Comparison of ENCODE assay signal across 9 cellular contexts in genomic region chr19:13079542-13079986, GRCh38. TPM values are rescaled to one million over a fixed set of nuclear protein-coding genes. Genes with fewer than 3 reads are reported as not detected.
A peak's percentile ranks its signal among the peaks of the same experiment; 100 is the strongest.
DNase-seq lines count a peak whose midpoint lies in the region; ATAC-seq and TF ChIP-seq lines count a peak whose summit lies in the region.
"Had no signal": no experiment of that assay in that cellular context is flagged by ENCODE, and none has a peak within 500 bp of the region (broad histone marks: within the 10 kb centered on the region; RNA-seq: fewer than 3 reads in every experiment).

No MANE protein-coding gene starts in this region.

- no peak overlapping the region for H3K27ac Mint-ChIP-seq in stimulated activated memory B cell treated with anti-CD40 and anti-IgM and Interleukin-4, amounts not matched to agents 10 μg/mL and 1 μg/mL and 100 μg/mL, for 72 hours

- H3K9me3 ChIP-seq in tibial artery = no peaks in the 10 kb centered on the region

- no peaks in the 10 kb centered on the region for H3K27me3 ChIP-seq in tibial artery

- H3K4me1 Mint-ChIP-seq in stimulated activated memory B cell treated with anti-CD40 and anti-IgM and Interleukin-4, amounts not matched to agents 10 μg/mL and 1 μg/mL and 100 μg/mL, for 72 hours = no peaks in the 10 kb centered on the region

- no peak overlapping the region for H3K4me3 Mint-ChIP-seq in stimulated activated memory B cell treated with anti-CD40 and anti-IgM and Interleukin-4, amounts not matched to agents 10 μg/mL and 1 μg/mL and 100 μg/mL, for 72 hours

- H3K9me3 Mint-ChIP-seq in stimulated activated memory B cell treated with anti-CD40 and anti-IgM and Interleukin-4, amounts not matched to agents 10 μg/mL and 1 μg/mL and 100 μg/mL, for 72 hours = no peaks in the 10 kb centered on the region

- peaks cover 7 to 81% (median 60%) of the 10 kb centered on the region in 4 donors for H3K4me1 ChIP-seq in tibial artery

- H3K4me3 ChIP-seq in tibial artery = no peak overlapping the region

- intact Hi-C loops in left cardiac atrium (cut with DNase I) (loop anchor here in 1 of 2 donors (5.0 kb wide), 1 partner anchor 92 kb away; no protein-coding TSS in a partner anchor), tibial artery (cut with DNase I; ENCODE audit: low total_unique reads) (no loop called here)

- TF ChIP-seq CTCF in VCaP (conservative IDR thresholded peaks at IDR 0.05) = no peak
- TF ChIP-seq CTCF in tibial artery (IDR thresholded peaks at IDR 0.05) = no peak

- H3K36me3 Mint-ChIP-seq in stimulated activated memory B cell treated with anti-CD40 and anti-IgM and Interleukin-4, amounts not matched to agents 10 μg/mL and 1 μg/mL and 100 μg/mL, for 72 hours = no peaks in the 10 kb centered on the region

- H3K36me3 ChIP-seq in tibial artery = peaks cover 9 to 87% (median 14%) of the 10 kb centered on the region in 3 donors

- peak; percentile 17 to 62 for ATAC-seq in left cardiac atrium
- no peak for ATAC-seq in GM21786 (IDR thresholded peaks at IDR 0.05; ENCODE audit: unreplicated experiment)
- ATAC-seq in activated CD4-positive, CD25-positive, alpha-beta regulatory T cell treated with anti-CD3 and anti-CD28 coated beads, Interleukin-2, amount 50 U/mL, for 24 hours = no peak
- ATAC-seq in stimulated activated memory B cell treated with anti-CD40 and anti-IgM and Interleukin-4, amounts not matched to agents 10 μg/mL and 1 μg/mL and 100 μg/mL, for 72 hours = no peak

- H3K27ac ChIP-seq in VCaP = peak overlapping the region; percentile 44
- peak overlapping the region; percentile 79 to 83 for H3K27ac ChIP-seq in tibial artery

- peaks cover 50% of the 10 kb centered on the region for H3K27me3 Mint-ChIP-seq in stimulated activated memory B cell treated with anti-CD40 and anti-IgM and Interleukin-4, amounts not matched to agents 10 μg/mL and 1 μg/mL and 100 μg/mL, for 72 hours

- DNase-seq in NCI-H1092 treated with DMSO at 0.1 percent for 48 hours (lab: John Stamatoyannopoulos, UW) = peak; percentile 61
- no peak for DNase-seq in NCI-H1092 (lab: John Stamatoyannopoulos, UW)
- DNase-seq in left cardiac atrium = peak; percentile 68
- DNase-seq in tibial artery = no peak
- DNase-seq: ACHN had no signal

RNA-seq across cellular contexts. Expression of gene LYL1, which starts 23.1 kb away (rescaled TPM):
- 1 to 10 TPM; 7.5 to 9.0 TPM for total RNA-seq in left cardiac atrium

RNA-seq across cellular contexts. Expression of gene TRMT1, which starts 37.0 kb away (rescaled TPM):
- 10 to 100 TPM; 18.4 to 20.9 TPM for total RNA-seq in left cardiac atrium

RNA-seq across cellular contexts. Expression of gene NACC1, which starts 38.5 kb away (rescaled TPM):
- total RNA-seq in left cardiac atrium = 10 to 100 TPM; 34.9 to 47.8 TPM

Comparison
In these comparisons a context has a peak if more than half of its experiments do, and no peak if none do; other contexts are left out.
1. DNase-seq: peak in NCI-H1092 treated with DMSO at 0.1 percent for 48 hours (single experiment) and left cardiac atrium (single experiment); none in NCI-H1092 (single experiment) and tibial artery (0 of 2).
2. ATAC-seq: peak in left cardiac atrium (2 of 2); none in GM21786 (single experiment), activated CD4-positive, CD25-positive, alpha-beta regulatory T cell treated with anti-CD3 and anti-CD28 coated beads, Interleukin-2, amount 50 U/mL, for 24 hours (0 of 2) and stimulated activated memory B cell treated with anti-CD40 and anti-IgM and Interleukin-4, amounts not matched to agents 10 μg/mL and 1 μg/mL and 100 μg/mL, for 72 hours (single experiment).